In genomic region chr6:27452496-27452897, GRCh38 we compare ENCODE assay signal across 18 cellular contexts. TPM values are rescaled to one million over a fixed set of nuclear protein-coding genes. Genes with fewer than 3 reads are reported as not detected.
DNase-seq lines count a peak whose midpoint lies in the region; ATAC-seq, FAIRE-seq and TF ChIP-seq lines count a peak whose summit lies in the region.
"Had no signal": no experiment of that assay in that cellular context is flagged by ENCODE, and none has a peak within 500 bp of the region (broad histone marks: within the 10 kb centered on the region; RNA-seq: fewer than 3 reads in every experiment).

No MANE protein-coding gene starts in this region.

- no peak for FAIRE-seq in D721Med (lab: Jason Lieb, UNC)
- FAIRE-seq: G401.6 had no signal

- in situ Hi-C loops in Caki2 (cut with HindIII; ENCODE audit: low pct_unique_long_range_greater_than_20kb, low sequenced_read_pairs), result no loop called here
- in situ Hi-C loops in brain microvascular endothelial cell (cut with HindIII; ENCODE audit: low pct_ligation_motif_present, low sequenced_read_pairs), result no loop called here

- TF ChIP-seq CTCF in brain microvascular endothelial cell (IDR thresholded peaks at IDR 0.05; ENCODE audit: low read depth, low read length, missing control alignments) (no peak), liver (IDR thresholded peaks at IDR 0.05; ENCODE audit: low read depth, low read length, missing input control) (no peak), D721Med (IDR thresholded peaks at IDR 0.05; ENCODE audit: insufficient read depth, missing control alignments) (no peak)

- DNase-seq in Caki2 (ENCODE audit: low read depth) (peak; percentile 37), brain microvascular endothelial cell (peak; percentile 8), SIG-M5 treated with dmso at 0.1 percent for 504 hours (lab: John Stamatoyannopoulos, UW; ENCODE audit: unreplicated experiment) (no peak), D721Med (ENCODE audit: insufficient read length, low spot score) (no peak), mesenteric fat pad (ENCODE audit: low spot score) (no peak)
- DNase-seq: activated CD4-positive, alpha-beta T cell treated with anti-CD3 and anti-CD28 coated beads for 4 hours; activated naive CD8-positive, alpha-beta T cell treated with anti-CD3 and anti-CD28 coated beads, Interleukin-2, amount 10 ng/mL, durations not matched to agents 7 days and 5 days; C1 segment of cervical spinal cord; HFFc6; kidney glomerular epithelial cell; NCI-H2171; uterus had no signal

- H3K4me1 ChIP-seq in liver (ENCODE audit: control insufficient read depth in 4 of 4, insufficient read depth in 4 of 4, low read length in 3 of 4), result no peaks in the 10 kb centered on the region
- H3K4me1 ChIP-seq: SJCRH30, uterus had no signal

- WGBS in liver, result 98% methylated on average over 3 of the region's 3 CpGs

- no peak for TF ChIP-seq EP300 in Ishikawa (IDR thresholded peaks at IDR 0.05; ENCODE audit: borderline replicate concordance)

- TF ChIP-seq RAD21 in Ishikawa (IDR thresholded peaks at IDR 0.05; ENCODE audit: low read depth) (no peak), liver (IDR thresholded peaks at IDR 0.05) (no peak)

- no peak overlapping the region for H3K9ac ChIP-seq in liver (ENCODE audit: low read depth in 1 of 2, low read length in 2 of 2)

- peaks cover 47 to 97% (median 72%) of the 10 kb centered on the region in 4 donors for H3K9me3 ChIP-seq in liver (ENCODE audit: control insufficient read depth in 4 of 4, low read length in 3 of 4)

- H3K27me3 ChIP-seq in brain microvascular endothelial cell (replicated peaks), result no peaks in the 10 kb centered on the region
- H3K27me3 ChIP-seq in liver (ENCODE audit: control insufficient read depth in 4 of 4, insufficient read depth in 4 of 4, low read length in 3 of 4), result no peaks in the 10 kb centered on the region
- H3K27me3 ChIP-seq: hepatocyte, SJCRH30, uterus had no signal

- H3K27ac ChIP-seq in brain microvascular endothelial cell (no peak overlapping the region), liver (ENCODE audit: low read depth in 1 of 2, low read length in 2 of 2) (no peak overlapping the region)
- H3K27ac ChIP-seq: hepatocyte, SJCRH30, uterus had no signal

- no peak overlapping the region for H3K4me3 ChIP-seq in brain microvascular endothelial cell (ENCODE audit: low read depth, low read length)
- H3K4me3 ChIP-seq in liver (ENCODE audit: low read depth in 1 of 3, low read length in 3 of 3), result peak overlapping the region in 2 of 3 donors; percentile 54 to 55
- H3K4me3 ChIP-seq: SJCRH30, uterus had no signal

- peaks cover 58% of the 10 kb centered on the region for H3K36me3 ChIP-seq in brain microvascular endothelial cell (replicated peaks)
- H3K36me3 ChIP-seq in liver (ENCODE audit: control insufficient read depth in 4 of 4, insufficient read depth in 3 of 4, low read depth in 1 of 4, low read length in 3 of 4), result peaks cover 16 to 71% (median 59%) of the 10 kb centered on the region in 4 donors
- H3K36me3 ChIP-seq: uterus had no signal

- ATAC-seq in GM21526 (IDR thresholded peaks at IDR 0.05; ENCODE audit: low FRiP score, unreplicated experiment), result no peak

TF ChIP-seq in Ishikawa, 13 proteins besides CTCF, POLR2A, EP300 and RAD21:
- TF ChIP-seq NFIC (IDR thresholded peaks at IDR 0.05), result no peak
- TF ChIP-seq USF1 (IDR thresholded peaks at IDR 0.05), result peak; percentile 38

TF ChIP-seq in liver, 16 proteins besides CTCF, POLR2A, EP300 and RAD21:
- TF ChIP-seq ZBTB33 (IDR thresholded peaks at IDR 0.05), result no peak
- TF ChIP-seq TAF1 (conservative IDR thresholded peaks at IDR 0.05), result no peak
- no peak for TF ChIP-seq ATF3 (IDR thresholded peaks at IDR 0.05)
- TF ChIP-seq HNF4A (conservative IDR thresholded peaks at IDR 0.05), result no peak
- no peak for TF ChIP-seq NR2F2 (IDR thresholded peaks at IDR 0.05)
- TF ChIP-seq HNF4G (IDR thresholded peaks at IDR 0.05), result no peak
- no peak for TF ChIP-seq GABPA (IDR thresholded peaks at IDR 0.05 in 1 of 2, conservative IDR thresholded peaks at IDR 0.05 in 1 of 2)
- no peak for TF ChIP-seq SP1 (IDR thresholded peaks at IDR 0.05)
- no peak for TF ChIP-seq YY1 (IDR thresholded peaks at IDR 0.05)
- no peak for TF ChIP-seq EGR1 (IDR thresholded peaks at IDR 0.05; ENCODE audit: low read depth in 2 of 2)
- TF ChIP-seq REST (IDR thresholded peaks at IDR 0.05), result no peak
- TF ChIP-seq MAX (IDR thresholded peaks at IDR 0.05), result no peak
- no peak for TF ChIP-seq FOXA1 (IDR thresholded peaks at IDR 0.05)
- TF ChIP-seq JUND (IDR thresholded peaks at IDR 0.05), result no peak
- no peak for TF ChIP-seq RXRA (IDR thresholded peaks at IDR 0.05)
- no peak for TF ChIP-seq FOXA2 (IDR thresholded peaks at IDR 0.05)
TF ChIP-seq in liver: peak in this region for 0.

RNA-seq across cellular contexts. Expression of gene ZNF184, which starts 20.4 kb away (rescaled TPM):
- 13.2 and 13.8 TPM in 2 replicates for total RNA-seq in Caki2 (2014; rRNA removed; shearing (Covaris generic); ENCODE audit: low replicate concordance)
- 1 to 10 TPM; 2.3 to 4.4 TPM for total RNA-seq in liver
- under 1 TPM; 0.80 to 0.89 TPM for polyA plus RNA-seq in liver
- total RNA-seq in mesenteric fat pad, result 3.7 TPM

Comparison
In these comparisons a context has a peak if more than half of its experiments do, and no peak if none do; other contexts are left out.
1. DNase-seq: peak in Caki2 (single experiment) and brain microvascular endothelial cell (single experiment); none in SIG-M5 treated with dmso at 0.1 percent for 504 hours (single experiment), D721Med (single experiment) and mesenteric fat pad (single experiment).